In genomic region chr16:89045181-89045815, GRCh38 we compare ENCODE assay signal across 20 cellular contexts. TPM values are rescaled to one million over a fixed set of nuclear protein-coding genes. Genes with fewer than 3 reads are reported as not detected.
DNase-seq lines count a peak whose midpoint lies in the region; ATAC-seq and TF ChIP-seq lines count a peak whose summit lies in the region.
"Had no signal": no experiment of that assay in that cellular context is flagged by ENCODE, and none has a peak within 500 bp of the region (broad histone marks: within the 10 kb centered on the region; RNA-seq: fewer than 3 reads in every experiment).

No MANE protein-coding gene starts in this region.

- H2BK120ac ChIP-seq in neuronal stem cell (ENCODE audit: low read depth, low read length): peak overlapping the region; percentile 38

- H2AFZ ChIP-seq in OCI-LY1 (ENCODE audit: low read length) (no peak overlapping the region), neuronal stem cell (ENCODE audit: low read length) (no peak overlapping the region)

- no peak overlapping the region for H2AK5ac ChIP-seq in neuronal stem cell (ENCODE audit: low read depth, low read length)

- 67% methylated on average over 12 of the region's 12 CpGs for WGBS in heart right ventricle, 2 donors
- no CpG with 5 or more reads among the region's 12 CpGs for WGBS in neuronal stem cell (ENCODE audit: extremely low coverage in 2 of 2, insufficient read length in 2 of 2, insufficient replicate concordance in 1 of 2), 2 donors

- H3K4ac ChIP-seq in neuronal stem cell (ENCODE audit: low read length): no peak overlapping the region

- no peak overlapping the region for H3K27ac ChIP-seq in heart right ventricle
- H3K27ac ChIP-seq in OCI-LY1 (ENCODE audit: low read depth, low read length, poor library complexity, severe bottlenecking): no peak overlapping the region
- no peak overlapping the region for H3K27ac ChIP-seq in neuronal stem cell (replicated peaks; ENCODE audit: low read length)
- H3K27ac ChIP-seq in upper lobe of right lung: no peak overlapping the region

- H3K4me3 ChIP-seq in heart right ventricle (no peak overlapping the region), OCI-LY1 (ENCODE audit: low read depth, low read length, poor library complexity, severe bottlenecking) (peak overlapping the region; percentile 44), neuronal stem cell (ENCODE audit: low read length in 2 of 2) (no peak overlapping the region), upper lobe of right lung (no peak overlapping the region)
- H3K4me3 ChIP-seq: GM12878 had no signal

- intact Hi-C loops in Right ventricle myocardium superior (cut with DNase I): no loop called here
- intact Hi-C loops in heart right ventricle (cut with DNase I): no loop called here
- intact Hi-C loops in upper lobe of right lung (cut with DNase I): no loop called here

- H3K9ac ChIP-seq in OCI-LY1 (ENCODE audit: low read length): peak overlapping the region; percentile 28; the same call in 1 of the 2 replicates
- H3K9ac ChIP-seq in neuronal stem cell (ENCODE audit: low read depth, low read length, poor library complexity): no peak overlapping the region

- no peaks in the 10 kb centered on the region for H4K20me1 ChIP-seq in OCI-LY1 (ENCODE audit: insufficient read depth, low read length)

- no peak overlapping the region for H2BK12ac ChIP-seq in neuronal stem cell (ENCODE audit: low read length)

- ATAC-seq in Right ventricle myocardium superior (ENCODE audit: poor library complexity) (no peak), heart right ventricle (no peak), upper lobe of right lung (no peak), GM18909 (IDR thresholded peaks at IDR 0.05; ENCODE audit: poor library complexity, unreplicated experiment) (no peak), HG03196 (IDR thresholded peaks at IDR 0.05; ENCODE audit: unreplicated experiment) (no peak), GM18511 (IDR thresholded peaks at IDR 0.05; ENCODE audit: unreplicated experiment) (no peak)
- ATAC-seq: GM12878, Panc1 had no signal

- H3K36me3 ChIP-seq in heart right ventricle: no peaks in the 10 kb centered on the region
- no peaks in the 10 kb centered on the region for H3K36me3 ChIP-seq in OCI-LY1 (ENCODE audit: insufficient read depth, low read length)
- H3K36me3 ChIP-seq in neuronal stem cell (replicated peaks in 1 of 2; ENCODE audit: control insufficient read depth in 2 of 2, insufficient read depth in 2 of 2, low read length in 2 of 2): no peaks in the 10 kb centered on the region
- no peaks in the 10 kb centered on the region for H3K36me3 ChIP-seq in upper lobe of right lung

- H3K79me1 ChIP-seq in neuronal stem cell (ENCODE audit: low read depth, low read length): peaks cover 2% of the 10 kb centered on the region

- H3K9me3 ChIP-seq in heart right ventricle (no peaks in the 10 kb centered on the region), OCI-LY1 (ENCODE audit: low read length) (no peaks in the 10 kb centered on the region), neuronal stem cell (replicated peaks in 1 of 2; ENCODE audit: control insufficient read depth in 2 of 2, insufficient read depth in 1 of 2, low read depth in 1 of 2, low read length in 2 of 2) (no peaks in the 10 kb centered on the region), upper lobe of right lung (no peaks in the 10 kb centered on the region)

- H3K9me2 ChIP-seq in OCI-LY1 (ENCODE audit: low read depth, low read length): no peaks in the 10 kb centered on the region

- no peak for TF ChIP-seq CTCF in heart right ventricle (IDR thresholded peaks at IDR 0.05)
- no peak for TF ChIP-seq CTCF in OCI-LY1 (IDR thresholded peaks at IDR 0.05; ENCODE audit: low read length)
- no peak for TF ChIP-seq CTCF in upper lobe of right lung (IDR thresholded peaks at IDR 0.05)

- no peak overlapping the region for H4K91ac ChIP-seq in neuronal stem cell (ENCODE audit: low read depth, low read length, poor library complexity)

- no peak overlapping the region for H3K18ac ChIP-seq in neuronal stem cell (ENCODE audit: low read length)

- no peaks in the 10 kb centered on the region for H3K79me2 ChIP-seq in OCI-LY1 (ENCODE audit: insufficient read depth, low read length)

- H3K4me1 ChIP-seq in heart right ventricle (no peaks in the 10 kb centered on the region), OCI-LY1 (ENCODE audit: insufficient read depth, low read length, severe bottlenecking) (peaks cover 22% of the 10 kb centered on the region), neuronal stem cell (ENCODE audit: control insufficient read depth in 2 of 2, insufficient read depth in 1 of 2, low read depth in 1 of 2, low read length in 2 of 2) (peaks cover 10 to 12% of the 10 kb centered on the region in 2 donors), upper lobe of right lung (no peaks in the 10 kb centered on the region)

- H2BK15ac ChIP-seq in neuronal stem cell (ENCODE audit: low read length): no peak overlapping the region

- H3K23ac ChIP-seq in neuronal stem cell (ENCODE audit: low read depth, low read length, poor library complexity): no peak overlapping the region

- H3F3A ChIP-seq in OCI-LY1 (ENCODE audit: insufficient read depth, low read length): no peaks in the 10 kb centered on the region

- DNase-seq in Right ventricle myocardium superior (peak; percentile 3), heart right ventricle (no peak), neuronal stem cell (ENCODE audit: low spot score) (no peak), upper lobe of right lung (peak; percentile 33)
- DNase-seq: AML-193, DMS53, GOT3, HCEC 1CT, KBM-7, MM.1S, NCI-H1048, NCI-H1417 treated with DMSO at 0.1 percent for 48 hours, NCI-H187, SHP77 had no signal

- peak overlapping the region; percentile 26; the same call in 1 of the 2 replicates for H3K4me2 ChIP-seq in OCI-LY1 (ENCODE audit: low read length)
- no peak overlapping the region for H3K4me2 ChIP-seq in neuronal stem cell (ENCODE audit: insufficient read depth, low read length, poor library complexity, severe bottlenecking)

- no peak overlapping the region for H2BK5ac ChIP-seq in neuronal stem cell (ENCODE audit: low read length)

- peaks cover 6 to 95% (median 78%) of the 10 kb centered on the region in 7 donors for H3K27me3 ChIP-seq in heart right ventricle
- peaks cover 24% of the 10 kb centered on the region for H3K27me3 ChIP-seq in OCI-LY1 (ENCODE audit: insufficient read depth, low read length)
- peaks cover 0 to 28% (median 0%) of the 10 kb centered on the region in 3 experiments for H3K27me3 ChIP-seq in neuronal stem cell (ENCODE audit: control insufficient read depth in 3 of 3, insufficient read depth in 3 of 3, low read depth in 1 of 3, low read length in 3 of 3)
- peaks cover 32% of the 10 kb centered on the region for H3K27me3 ChIP-seq in upper lobe of right lung

- no peak overlapping the region for H3K14ac ChIP-seq in neuronal stem cell (ENCODE audit: low read length)

- no peak overlapping the region for H4K8ac ChIP-seq in neuronal stem cell (ENCODE audit: low read depth, low read length)

RNA-seq across cellular contexts. Expression of gene ACSF3, which starts 48.4 kb away (rescaled TPM):
- total RNA-seq in Right ventricle myocardium superior: 15.5 TPM
- total RNA-seq in heart right ventricle: 10 to 100 TPM; 11.0 to 22.5 (median 17.8) TPM
- polyA plus RNA-seq in heart right ventricle: 10 to 100 TPM; 14.7 to 36.9 TPM
- polyA plus RNA-seq in neuronal stem cell (2013, experiment 1 of 2): 8.9 TPM
- 9.7 TPM for polyA plus RNA-seq in neuronal stem cell (2013, experiment 2 of 2)
- 32.0 TPM for total RNA-seq in upper lobe of right lung

Comparison
In these comparisons a context has a peak if more than half of its experiments do, and no peak if none do; other contexts are left out.
1. DNase-seq: peak in Right ventricle myocardium superior (single experiment) and upper lobe of right lung (single experiment); none in heart right ventricle (0 of 2) and neuronal stem cell (single experiment).